In genomic region chr22:30702856-30703255, GRCh38 we compare ENCODE assay signal across 25 cellular contexts. TPM values are rescaled to one million over a fixed set of nuclear protein-coding genes. Genes with fewer than 3 reads are reported as not detected.
DNase-seq lines count a peak whose midpoint lies in the region; ATAC-seq, FAIRE-seq and TF ChIP-seq lines count a peak whose summit lies in the region.
"Had no signal": no experiment of that assay in that cellular context is flagged by ENCODE, and none has a peak within 500 bp of the region (broad histone marks: within the 10 kb centered on the region; RNA-seq: fewer than 3 reads in every experiment).

No MANE protein-coding gene starts in this region.

- no peak for TF ChIP-seq CTCF in AG10803 (conservative IDR thresholded peaks at IDR 0.05; ENCODE audit: low read length)
- no peak for TF ChIP-seq CTCF in esophagus muscularis mucosa (IDR thresholded peaks at IDR 0.05)

- FAIRE-seq in frontal cortex (lab: Jason Lieb, UNC), result no peak
- FAIRE-seq: A549, GM12878, GM12892, GM18507 had no signal

- intact Hi-C loops in esophagus muscularis mucosa (cut with DNase I) (no loop called here), sciatic nerve (cut with DNase I) (no loop called here)

- H3K4me3 ChIP-seq in AG10803 (ENCODE audit: low read length), result no peak overlapping the region
- no peak overlapping the region for H3K4me3 ChIP-seq in adipocyte (ENCODE audit: low read length)
- H3K4me3 ChIP-seq in esophagus muscularis mucosa, result no peak overlapping the region
- H3K4me3 ChIP-seq: A549, BLaER1, GM12878 had no signal

- H3K27ac ChIP-seq in esophagus muscularis mucosa (replicated peaks in 1 of 4), result no peak overlapping the region
- H3K27ac ChIP-seq: 22Rv1, A549, BLaER1 had no signal

- H3K9ac ChIP-seq in adipocyte (ENCODE audit: low read length), result no peak overlapping the region
- H3K9ac ChIP-seq: BLaER1 had no signal

- H3K9me3 ChIP-seq in adipocyte (ENCODE audit: control insufficient read depth, low read length), result no peaks in the 10 kb centered on the region
- H3K9me3 ChIP-seq in esophagus muscularis mucosa, result no peaks in the 10 kb centered on the region
- H3K9me3 ChIP-seq: A549, BE2C, BLaER1 had no signal

- no peak for TF ChIP-seq EP300 in esophagus muscularis mucosa (IDR thresholded peaks at IDR 0.05)

- peak; percentile 45 for DNase-seq in AG10803 (ENCODE audit: low read depth)
- DNase-seq in adipocyte (ENCODE audit: low read depth), result peak; percentile 11
- DNase-seq in fibroblast of gingiva (ENCODE audit: low read depth), result peak; percentile 48
- DNase-seq in esophagus muscularis mucosa (ENCODE audit: extremely low spot score), result no peak
- no peak for DNase-seq in sciatic nerve (ENCODE audit: low spot score)
- no peak for DNase-seq in frontal cortex (ENCODE audit: low spot score in 2 of 2)
- DNase-seq: BE2C; C1 segment of cervical spinal cord; CD4-positive, alpha-beta memory T cell; CD4-positive, CD25-positive, alpha-beta regulatory T cell; CD8-positive, alpha-beta memory T cell; COR-L47; DMS 273 treated with DMSO at 0.1 percent for 48 hours; DMS153; DMS53; DMS79; DND-41; EL; GDM1 had no signal

- WGBS in esophagus muscularis mucosa, result 96% methylated on average over 1 of the region's 1 CpG

- H3K4me1 ChIP-seq in adipocyte (ENCODE audit: control insufficient read depth, insufficient read depth, low read length) (peaks cover 38% of the 10 kb centered on the region), esophagus muscularis mucosa (no peaks in the 10 kb centered on the region)
- H3K4me1 ChIP-seq: BE2C had no signal

- no peak for ATAC-seq in sciatic nerve
- ATAC-seq: A549, GM12878 had no signal

- H3K27me3 ChIP-seq in adipocyte (replicated peaks; ENCODE audit: control insufficient read depth, insufficient read depth, low read length), result no peaks in the 10 kb centered on the region
- H3K27me3 ChIP-seq in esophagus muscularis mucosa, result no peaks in the 10 kb centered on the region
- H3K27me3 ChIP-seq: BE2C, BLaER1 had no signal

- no peaks in the 10 kb centered on the region for H3K36me3 ChIP-seq in adipocyte (ENCODE audit: control insufficient read depth, insufficient read depth, low read length, severe bottlenecking)
- H3K36me3 ChIP-seq in esophagus muscularis mucosa, result no peaks in the 10 kb centered on the region
- H3K36me3 ChIP-seq: BE2C, BLaER1 had no signal

- no peak for TF ChIP-seq POLR2A in esophagus muscularis mucosa (IDR thresholded peaks at IDR 0.05; ENCODE audit: low read depth)

RNA-seq across cellular contexts. Expression of gene OSBP2, which starts 8.2 kb away (rescaled TPM):
- 1 to 10 TPM in 3 of 4 donors, under 1 TPM in 1; 0.42 to 4.6 (median 2.9) TPM for total RNA-seq in esophagus muscularis mucosa
- total RNA-seq in sciatic nerve, result 12.0 TPM
- 19.2 TPM for total RNA-seq in frontal cortex

RNA-seq across cellular contexts. Expression of gene DUSP18, which starts 35.2 kb away (rescaled TPM):
- total RNA-seq in esophagus muscularis mucosa (10 to 100 TPM in 2 of 4 donors, 1 to 10 TPM in 2; 6.5 to 11.5 (median 9.8) TPM), sciatic nerve (12.3 TPM), frontal cortex (21.2 TPM)

Comparison
In these comparisons a context has a peak if more than half of its experiments do, and no peak if none do; other contexts are left out.
1. DNase-seq: peak in AG10803 (single experiment), adipocyte (single experiment) and fibroblast of gingiva (single experiment); none in esophagus muscularis mucosa (single experiment), sciatic nerve (single experiment) and frontal cortex (0 of 2).